ENCODE assay signal across 4 cellular contexts in the genomic region with DNA sequence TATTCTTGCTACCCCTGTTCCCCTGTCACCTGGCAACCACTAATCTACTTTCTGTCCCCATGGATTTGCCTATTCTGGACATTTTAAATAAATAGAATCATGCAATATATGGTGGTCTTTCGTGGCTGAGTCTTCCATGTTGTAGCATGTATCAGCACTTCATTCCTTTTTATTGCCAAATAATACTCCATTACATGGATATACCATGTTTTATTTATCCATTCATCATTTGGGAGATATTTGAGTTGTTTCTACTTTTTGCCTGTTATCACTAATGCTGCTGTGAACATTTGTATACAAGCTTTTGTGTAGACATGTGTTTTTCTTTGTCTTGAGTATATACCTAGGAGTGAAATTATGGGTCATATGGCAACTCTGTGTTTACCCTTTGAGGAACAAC.
A peak's percentile ranks its signal among the peaks of the same experiment; 100 is the strongest.
TF ChIP-seq lines count a peak whose summit lies in the region.

No MANE protein-coding gene starts in this region.

TF ChIP-seq in SK-N-SH treated with all-trans-retinoic acid at 6 μM for 48 hours, 23 proteins besides CTCF, POLR2A, EP300 and RAD21:
- TF ChIP-seq ZNF8 (CRISPR knock-in tag; IDR thresholded peaks at IDR 0.05) (peak; percentile 98), GLIS3 (CRISPR knock-in tag; IDR thresholded peaks at IDR 0.05) (no peak), ZC3H10 (CRISPR knock-in tag; IDR thresholded peaks at IDR 0.05) (no peak)
- TF ChIP-seq, protein P1, sequence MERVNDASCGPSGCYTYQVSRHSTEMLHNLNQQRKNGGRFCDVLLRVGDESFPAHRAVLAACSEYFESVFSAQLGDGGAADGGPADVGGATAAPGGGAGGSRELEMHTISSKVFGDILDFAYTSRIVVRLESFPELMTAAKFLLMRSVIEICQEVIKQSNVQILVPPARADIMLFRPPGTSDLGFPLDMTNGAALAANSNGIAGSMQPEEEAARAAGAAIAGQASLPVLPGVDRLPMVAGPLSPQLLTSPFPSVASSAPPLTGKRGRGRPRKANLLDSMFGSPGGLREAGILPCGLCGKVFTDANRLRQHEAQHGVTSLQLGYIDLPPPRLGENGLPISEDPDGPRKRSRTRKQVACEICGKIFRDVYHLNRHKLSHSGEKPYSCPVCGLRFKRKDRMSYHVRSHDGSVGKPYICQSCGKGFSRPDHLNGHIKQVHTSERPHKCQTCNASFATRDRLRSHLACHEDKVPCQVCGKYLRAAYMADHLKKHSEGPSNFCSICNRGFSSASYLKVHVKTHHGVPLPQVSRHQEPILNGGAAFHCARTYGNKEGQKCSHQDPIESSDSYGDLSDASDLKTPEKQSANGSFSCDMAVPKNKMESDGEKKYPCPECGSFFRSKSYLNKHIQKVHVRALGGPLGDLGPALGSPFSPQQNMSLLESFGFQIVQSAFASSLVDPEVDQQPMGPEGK (CRISPR knock-in tag; IDR thresholded peaks at IDR 0.05; ENCODE audit: borderline replicate concordance), result no peak

TF ChIP-seq in SK-N-SH, 30 proteins besides CTCF, POLR2A, EP300 and RAD21 (continues in another document):
- TF ChIP-seq, protein P2, sequence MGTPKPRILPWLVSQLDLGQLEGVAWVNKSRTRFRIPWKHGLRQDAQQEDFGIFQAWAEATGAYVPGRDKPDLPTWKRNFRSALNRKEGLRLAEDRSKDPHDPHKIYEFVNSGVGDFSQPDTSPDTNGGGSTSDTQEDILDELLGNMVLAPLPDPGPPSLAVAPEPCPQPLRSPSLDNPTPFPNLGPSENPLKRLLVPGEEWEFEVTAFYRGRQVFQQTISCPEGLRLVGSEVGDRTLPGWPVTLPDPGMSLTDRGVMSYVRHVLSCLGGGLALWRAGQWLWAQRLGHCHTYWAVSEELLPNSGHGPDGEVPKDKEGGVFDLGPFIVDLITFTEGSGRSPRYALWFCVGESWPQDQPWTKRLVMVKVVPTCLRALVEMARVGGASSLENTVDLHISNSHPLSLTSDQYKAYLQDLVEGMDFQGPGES (IDR thresholded peaks at IDR 0.05; ENCODE audit: low read depth, low read length), result no peak
- TF ChIP-seq POLR2AphosphoS5 (IDR thresholded peaks at IDR 0.05; ENCODE audit: low read depth, low read length) (no peak), RCOR1 (IDR thresholded peaks at IDR 0.05; ENCODE audit: low read length) (no peak), JUND (IDR thresholded peaks at IDR 0.05) (no peak), FOSL2 (IDR thresholded peaks at IDR 0.05; ENCODE audit: borderline replicate concordance, low read depth) (no peak), SIN3A (IDR thresholded peaks at IDR 0.05; ENCODE audit: borderline replicate concordance, low read depth, low read length) (no peak), NFIC (IDR thresholded peaks at IDR 0.05; ENCODE audit: borderline replicate concordance) (no peak), RFX5 (IDR thresholded peaks at IDR 0.05; ENCODE audit: low read length) (no peak)
- TF ChIP-seq, protein P3, sequence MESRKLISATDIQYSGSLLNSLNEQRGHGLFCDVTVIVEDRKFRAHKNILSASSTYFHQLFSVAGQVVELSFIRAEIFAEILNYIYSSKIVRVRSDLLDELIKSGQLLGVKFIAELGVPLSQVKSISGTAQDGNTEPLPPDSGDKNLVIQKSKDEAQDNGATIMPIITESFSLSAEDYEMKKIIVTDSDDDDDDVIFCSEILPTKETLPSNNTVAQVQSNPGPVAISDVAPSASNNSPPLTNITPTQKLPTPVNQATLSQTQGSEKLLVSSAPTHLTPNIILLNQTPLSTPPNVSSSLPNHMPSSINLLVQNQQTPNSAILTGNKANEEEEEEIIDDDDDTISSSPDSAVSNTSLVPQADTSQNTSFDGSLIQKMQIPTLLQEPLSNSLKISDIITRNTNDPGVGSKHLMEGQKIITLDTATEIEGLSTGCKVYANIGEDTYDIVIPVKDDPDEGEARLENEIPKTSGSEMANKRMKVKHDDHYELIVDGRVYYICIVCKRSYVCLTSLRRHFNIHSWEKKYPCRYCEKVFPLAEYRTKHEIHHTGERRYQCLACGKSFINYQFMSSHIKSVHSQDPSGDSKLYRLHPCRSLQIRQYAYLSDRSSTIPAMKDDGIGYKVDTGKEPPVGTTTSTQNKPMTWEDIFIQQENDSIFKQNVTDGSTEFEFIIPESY (IDR thresholded peaks at IDR 0.05; ENCODE audit: borderline replicate concordance, low read depth), result no peak
- TF ChIP-seq, protein P4, sequence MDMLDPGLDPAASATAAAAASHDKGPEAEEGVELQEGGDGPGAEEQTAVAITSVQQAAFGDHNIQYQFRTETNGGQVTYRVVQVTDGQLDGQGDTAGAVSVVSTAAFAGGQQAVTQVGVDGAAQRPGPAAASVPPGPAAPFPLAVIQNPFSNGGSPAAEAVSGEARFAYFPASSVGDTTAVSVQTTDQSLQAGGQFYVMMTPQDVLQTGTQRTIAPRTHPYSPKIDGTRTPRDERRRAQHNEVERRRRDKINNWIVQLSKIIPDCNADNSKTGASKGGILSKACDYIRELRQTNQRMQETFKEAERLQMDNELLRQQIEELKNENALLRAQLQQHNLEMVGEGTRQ (IDR thresholded peaks at IDR 0.05; ENCODE audit: borderline replicate concordance, low read depth, low read length), result no peak

TF ChIP-seq in HEK293, 187 proteins besides CTCF, POLR2A, EP300 and RAD21:
- TF ChIP-seq ZNF629 (tag by site-specific recombination; IDR thresholded peaks at IDR 0.05) (no peak), ZNF146 (tag by site-specific recombination; IDR thresholded peaks at IDR 0.05) (peak; percentile 86)
- TF ChIP-seq, protein P5, sequence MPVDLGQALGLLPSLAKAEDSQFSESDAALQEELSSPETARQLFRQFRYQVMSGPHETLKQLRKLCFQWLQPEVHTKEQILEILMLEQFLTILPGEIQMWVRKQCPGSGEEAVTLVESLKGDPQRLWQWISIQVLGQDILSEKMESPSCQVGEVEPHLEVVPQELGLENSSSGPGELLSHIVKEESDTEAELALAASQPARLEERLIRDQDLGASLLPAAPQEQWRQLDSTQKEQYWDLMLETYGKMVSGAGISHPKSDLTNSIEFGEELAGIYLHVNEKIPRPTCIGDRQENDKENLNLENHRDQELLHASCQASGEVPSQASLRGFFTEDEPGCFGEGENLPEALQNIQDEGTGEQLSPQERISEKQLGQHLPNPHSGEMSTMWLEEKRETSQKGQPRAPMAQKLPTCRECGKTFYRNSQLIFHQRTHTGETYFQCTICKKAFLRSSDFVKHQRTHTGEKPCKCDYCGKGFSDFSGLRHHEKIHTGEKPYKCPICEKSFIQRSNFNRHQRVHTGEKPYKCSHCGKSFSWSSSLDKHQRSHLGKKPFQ (tag by site-specific recombination; IDR thresholded peaks at IDR 0.05), result no peak

TF ChIP-seq in K562, 482 proteins besides CTCF, POLR2A, EP300 and RAD21:
- no peak for TF ChIP-seq TBL1XR1 (IDR thresholded peaks at IDR 0.05; ENCODE audit: low read length in 2 of 2)
- TF ChIP-seq ZSCAN29 (IDR thresholded peaks at IDR 0.05), result no peak
- peak; percentile 41 for TF ChIP-seq ZNF146 (CRISPR knock-in tag; IDR thresholded peaks at IDR 0.05; ENCODE audit: unreplicated experiment)
- TF ChIP-seq CEBPG (CRISPR knock-in tag; IDR thresholded peaks at IDR 0.05), result no peak
- no peak for TF ChIP-seq CEBPG (tag; conservative IDR thresholded peaks at IDR 0.05 in 1 of 2, IDR thresholded peaks at IDR 0.05 in 1 of 2)
- TF ChIP-seq FOXA3 (CRISPR knock-in tag; conservative IDR thresholded peaks at IDR 0.05 in 1 of 2, IDR thresholded peaks at IDR 0.05 in 1 of 2), result no peak
- TF ChIP-seq GTF2A2 (tag; IDR thresholded peaks at IDR 0.05), result no peak
- TF ChIP-seq RBM25 (IDR thresholded peaks at IDR 0.05; ENCODE audit: low read depth, low read length, severe bottlenecking), result peak; percentile 9
- TF ChIP-seq RAD51 (IDR thresholded peaks at IDR 0.05; ENCODE audit: borderline replicate concordance, low read depth), result no peak
- no peak for TF ChIP-seq NCOA2 (IDR thresholded peaks at IDR 0.05; ENCODE audit: partially characterized antibody in 2 of 2)
- no peak for TF ChIP-seq ZNF143 (CRISPR knock-in tag; IDR thresholded peaks at IDR 0.05)
- TF ChIP-seq JUNB (CRISPR knock-in tag; conservative IDR thresholded peaks at IDR 0.05), result no peak
- TF ChIP-seq, protein P6, sequence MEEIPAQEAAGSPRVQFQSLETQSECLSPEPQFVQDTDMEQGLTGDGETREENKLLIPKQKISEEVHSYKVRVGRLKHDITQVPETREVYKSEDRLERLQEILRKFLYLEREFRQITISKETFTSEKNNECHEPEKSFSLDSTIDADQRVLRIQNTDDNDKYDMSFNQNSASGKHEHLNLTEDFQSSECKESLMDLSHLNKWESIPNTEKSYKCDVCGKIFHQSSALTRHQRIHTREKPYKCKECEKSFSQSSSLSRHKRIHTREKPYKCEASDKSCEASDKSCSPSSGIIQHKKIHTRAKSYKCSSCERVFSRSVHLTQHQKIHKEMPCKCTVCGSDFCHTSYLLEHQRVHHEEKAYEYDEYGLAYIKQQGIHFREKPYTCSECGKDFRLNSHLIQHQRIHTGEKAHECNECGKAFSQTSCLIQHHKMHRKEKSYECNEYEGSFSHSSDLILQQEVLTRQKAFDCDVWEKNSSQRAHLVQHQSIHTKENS (CRISPR knock-in tag; IDR thresholded peaks at IDR 0.05), result no peak
